ENCODE assay signal across 11 cellular contexts in genomic region chr15:77495806-77496589, GRCh38.
DNase-seq lines count a peak whose midpoint lies in the region; ATAC-seq and TF ChIP-seq lines count a peak whose summit lies in the region.
"Had no signal": no experiment of that assay in that cellular context is flagged by ENCODE, and none has a peak within 500 bp of the region (broad histone marks: within the 10 kb centered on the region; RNA-seq: fewer than 3 reads in every experiment).

No MANE protein-coding gene starts in this region.

- H3K4me3 Mint-ChIP-seq in HFFc6 (peak overlapping the region; percentile 81), chondrocyte (ENCODE audit: unreplicated experiment) (peak overlapping the region; percentile 49)
- H3K4me3 Mint-ChIP-seq: activated B cell treated with CpG ODN at 0.5 μM for 24 hours; CD8-positive, alpha-beta memory T cell had no signal

- H3K36me3 Mint-ChIP-seq in HFFc6 (ENCODE audit: low read depth) (no peaks in the 10 kb centered on the region), chondrocyte (ENCODE audit: low read depth) (peaks cover 1% of the 10 kb centered on the region)

- peaks cover 0 to 12% (median 6%) of the 10 kb centered on the region in 4 donors for H3K4me1 ChIP-seq in liver (ENCODE audit: control insufficient read depth in 4 of 4, insufficient read depth in 4 of 4, low read length in 3 of 4)
- H3K4me1 ChIP-seq in stomach smooth muscle (ENCODE audit: control insufficient read depth, insufficient read depth, low read length), result peaks cover 41% of the 10 kb centered on the region

- H3K9ac ChIP-seq in liver (ENCODE audit: low read depth in 1 of 2, low read length in 2 of 2) (no peak overlapping the region), stomach smooth muscle (ENCODE audit: low read length in 2 of 2) (no peak overlapping the region)

- H3K9me3 Mint-ChIP-seq in HFFc6 (no peaks in the 10 kb centered on the region), chondrocyte (ENCODE audit: low read depth) (no peaks in the 10 kb centered on the region)
- H3K9me3 Mint-ChIP-seq: activated B cell treated with CpG ODN at 0.5 μM for 24 hours; CD8-positive, alpha-beta memory T cell had no signal

- no peaks in the 10 kb centered on the region for H3K36me3 ChIP-seq in liver (ENCODE audit: control insufficient read depth in 4 of 4, insufficient read depth in 3 of 4, low read depth in 1 of 4, low read length in 3 of 4)
- no peaks in the 10 kb centered on the region for H3K36me3 ChIP-seq in stomach smooth muscle (ENCODE audit: control insufficient read depth in 2 of 2, insufficient read depth in 2 of 2, low read length in 2 of 2)

- H3K9me3 ChIP-seq in liver (ENCODE audit: control insufficient read depth in 4 of 4, low read length in 3 of 4) (no peaks in the 10 kb centered on the region), stomach smooth muscle (ENCODE audit: control insufficient read depth in 2 of 2, low read length in 2 of 2) (no peaks in the 10 kb centered on the region)

- TF ChIP-seq CTCF in HFFc6 (IDR thresholded peaks at IDR 0.05) (no peak), chondrocyte (IDR thresholded peaks at IDR 0.05) (no peak), liver (IDR thresholded peaks at IDR 0.05; ENCODE audit: low read depth, low read length, missing input control) (no peak)

- DNase-seq in HFFc6 (peak; percentile 17), chondrocyte (ENCODE audit: low spot score) (no peak), DMS79 treated with DMSO at 0.1 percent for 48 hours (lab: John Stamatoyannopoulos, UW) (no peak), COR-L47 (lab: John Stamatoyannopoulos, UW) (no peak)
- no peak for DNase-seq in stimulated activated naive CD8-positive, alpha-beta T cell treated with anti-CD3 and anti-CD28 coated beads, Interleukin-15, Interleukin-2, amounts not matched to agents 100 U/mL and 50 U/mL, for 24 hours
- DNase-seq in activated CD4-positive, CD25-positive, alpha-beta regulatory T cell treated with anti-CD3 and anti-CD28 coated beads, Interleukin-2, amount 50 U/mL, for 72 hours, result no peak
- DNase-seq: NCI-H1048 had no signal

- H3K27ac Mint-ChIP-seq in HFFc6 (peak overlapping the region; percentile 90), chondrocyte (ENCODE audit: unreplicated experiment) (peak overlapping the region; percentile 97)
- H3K27ac Mint-ChIP-seq: activated B cell treated with CpG ODN at 0.5 μM for 24 hours had no signal

- TF ChIP-seq RAD21 in liver (IDR thresholded peaks at IDR 0.05), result no peak

- no peak for ATAC-seq in stimulated activated naive CD8-positive, alpha-beta T cell treated with anti-CD3 and anti-CD28 coated beads, Interleukin-15, Interleukin-2, amounts not matched to agents 100 U/mL and 50 U/mL, for 24 hours

- 80% methylated on average over 11 of the region's 11 CpGs for WGBS in liver

- H3K4me1 Mint-ChIP-seq in HFFc6 (ENCODE audit: low read depth) (peaks cover 81% of the 10 kb centered on the region), chondrocyte (ENCODE audit: low read depth) (peaks cover 80% of the 10 kb centered on the region)

- H3K27me3 ChIP-seq in liver (ENCODE audit: control insufficient read depth in 4 of 4, insufficient read depth in 4 of 4, low read length in 3 of 4) (no peaks in the 10 kb centered on the region), stomach smooth muscle (ENCODE audit: control insufficient read depth in 1 of 2, insufficient read depth in 2 of 2, low read length in 2 of 2) (no peaks in the 10 kb centered on the region)

- H3K27me3 Mint-ChIP-seq in HFFc6 (ENCODE audit: insufficient read depth), result peaks cover 2% of the 10 kb centered on the region
- no peaks in the 10 kb centered on the region for H3K27me3 Mint-ChIP-seq in chondrocyte (ENCODE audit: low read depth)
- H3K27me3 Mint-ChIP-seq: activated B cell treated with CpG ODN at 0.5 μM for 24 hours; CD8-positive, alpha-beta memory T cell had no signal

- H3K4me3 ChIP-seq in liver (ENCODE audit: low read depth in 1 of 3, low read length in 3 of 3), result no peak overlapping the region
- H3K4me3 ChIP-seq in stomach smooth muscle (ENCODE audit: low read length in 2 of 2), result peak overlapping the region in 1 of 2 donors; percentile 58

- H3K27ac ChIP-seq in liver (ENCODE audit: low read depth in 1 of 2, low read length in 2 of 2) (peak overlapping the region; percentile 9 to 50), stomach smooth muscle (ENCODE audit: low read length) (peak overlapping the region; percentile 79)

TF ChIP-seq in liver, 16 proteins besides CTCF, POLR2A, EP300 and RAD21:
- TF ChIP-seq FOXA1 (IDR thresholded peaks at IDR 0.05), result no peak
- TF ChIP-seq FOXA2 (IDR thresholded peaks at IDR 0.05), result no peak
